Comparison of ENCODE assay signal across 18 cellular contexts in the genomic region with DNA sequence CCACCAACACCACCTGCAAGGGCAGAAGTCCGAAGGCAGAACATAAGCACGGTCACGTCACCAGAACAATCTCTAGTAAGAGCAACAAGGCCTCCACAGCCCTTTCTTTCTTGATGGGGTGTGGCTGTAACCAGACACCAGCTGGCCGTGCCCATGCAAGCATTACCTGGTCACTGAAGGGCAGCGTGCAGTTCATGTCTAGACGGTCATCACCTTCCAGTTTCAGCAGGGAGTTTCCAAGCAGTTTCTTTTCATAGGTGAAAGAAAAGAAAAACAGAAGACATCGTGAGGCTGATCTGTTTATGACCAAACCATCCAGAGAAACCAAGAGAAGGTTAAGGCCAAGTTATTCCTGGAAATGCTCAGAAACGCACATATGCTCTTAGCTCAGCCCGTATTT. TPM values are rescaled to one million over a fixed set of nuclear protein-coding genes. Genes with fewer than 3 reads are reported as not detected.
DNase-seq lines count a peak whose midpoint lies in the region; ATAC-seq, FAIRE-seq and TF ChIP-seq lines count a peak whose summit lies in the region.
"Had no signal": no experiment of that assay in that cellular context is flagged by ENCODE, and none has a peak within 500 bp of the region (broad histone marks: within the 10 kb centered on the region; RNA-seq: fewer than 3 reads in every experiment).

No MANE protein-coding gene starts in this region.

- peak overlapping the region in 1 of 2 donors; percentile 65 for H3K9ac ChIP-seq in kidney (ENCODE audit: low read length in 2 of 2)

- POLR2A ChIA-PET in RWPE1 (lab: Yijun Ruan, JAX; ENCODE audit: low non-redundant PET), result no interaction called here

- CTCF ChIA-PET in RWPE1 (lab: Yijun Ruan, JAX), result interaction anchor here (1.0 kb wide), 1 partner anchor 15 kb away, joined by 3 read pairs; no protein-coding TSS in a partner anchor

- intact Hi-C loops in kidney (cut with DNase I) (no loop called here), gastrocnemius medialis (cut with DNase I; ENCODE audit: low total_unique reads) (no loop called here)

- H3K27ac ChIP-seq in RWPE1, result peak overlapping the region; percentile 23; the same call in 1 of the 2 replicates
- peak overlapping the region; percentile 90 to 97 for H3K27ac ChIP-seq in kidney (ENCODE audit: low read depth in 2 of 2, low read length in 2 of 2)
- H3K27ac ChIP-seq in gastrocnemius medialis, result no peak overlapping the region
- H3K27ac ChIP-seq in effector memory CD4-positive, alpha-beta T cell (ENCODE audit: insufficient read depth, low read length, poor library complexity, severe bottlenecking), result no peak overlapping the region
- H3K27ac ChIP-seq: pancreas, tibial nerve had no signal

- no peak for TF ChIP-seq CTCF in RWPE1 (conservative IDR thresholded peaks at IDR 0.05; ENCODE audit: low read depth)
- no peak for TF ChIP-seq CTCF in kidney (IDR thresholded peaks at IDR 0.05; ENCODE audit: borderline replicate concordance, extremely low read depth, insufficient read depth)
- no peak for TF ChIP-seq CTCF in gastrocnemius medialis (IDR thresholded peaks at IDR 0.05 in 4 of 5, conservative IDR thresholded peaks at IDR 0.05 in 1 of 5)

- ATAC-seq in gastrocnemius medialis, result peak; percentile 65 to 86
- ATAC-seq: GM23338, Right ventricle myocardium inferior had no signal

- H3K9me3 ChIP-seq in kidney (ENCODE audit: control insufficient read depth in 1 of 2, low read length in 2 of 2) (peaks cover 0 to 4% of the 10 kb centered on the region in 2 donors), gastrocnemius medialis (no peaks in the 10 kb centered on the region)
- no peaks in the 10 kb centered on the region for H3K9me3 ChIP-seq in effector memory CD4-positive, alpha-beta T cell (ENCODE audit: control insufficient read depth, low read length)
- H3K9me3 ChIP-seq: Caco-2, pancreas, tibial nerve had no signal

- FAIRE-seq in kidney (lab: Jason Lieb, UNC), result peak; percentile 38
- FAIRE-seq: pancreas had no signal

- H3K4me1 ChIP-seq in kidney (ENCODE audit: control insufficient read depth in 1 of 2, insufficient read depth in 1 of 2, low read depth in 1 of 2, low read length in 2 of 2) (peaks cover 24 to 51% of the 10 kb centered on the region in 2 donors), gastrocnemius medialis (peaks cover 17 to 20% of the 10 kb centered on the region in 2 donors)
- no peaks in the 10 kb centered on the region for H3K4me1 ChIP-seq in effector memory CD4-positive, alpha-beta T cell (ENCODE audit: control insufficient read depth, insufficient read depth, low read length, poor library complexity, severe bottlenecking)
- H3K4me1 ChIP-seq: Caco-2, pancreas, tibial nerve had no signal

- DNase-seq in NCI-H2029 (lab: John Stamatoyannopoulos, UW) (peak; percentile 82), RWPE1 (ENCODE audit: low spot score) (peak; percentile 27), kidney (peak; percentile 92), gastrocnemius medialis (peak; percentile 35 to 59), GM19238 (ENCODE audit: insufficient read length, low spot score) (no peak), KBM-7 (no peak)
- DNase-seq in effector memory CD4-positive, alpha-beta T cell, result no peak
- no peak for DNase-seq in activated CD4-positive, alpha-beta T cell treated with anti-CD3 and anti-CD28 coated beads for 48 hours
- DNase-seq: activated CD4-positive, alpha-beta memory T cell treated with anti-CD3 and anti-CD28 coated beads, Interleukin-2, amount 10 ng/mL, durations not matched to agents 7 days and 5 days; activated naive CD8-positive, alpha-beta T cell treated with anti-CD3 and anti-CD28 coated beads for 36 hours; activated T-cell treated with anti-CD3 and anti-CD28 coated beads, Interleukin-2, amount 50 U/mL, for 48 hours; Caco-2; IMR-90; NCI-H2171; pancreas had no signal

- in situ Hi-C loops in gastrocnemius medialis (cut with MboI; ENCODE audit: low sequenced_read_pairs in 4 of 4), result no loop called here
- in situ Hi-C loops in KBM-7 (cut with MboI; ENCODE audit: low pct_unique_long_range_greater_than_20kb, low sequenced_read_pairs), result no loop called here

- H3K36me3 ChIP-seq in kidney (ENCODE audit: control insufficient read depth in 1 of 2, insufficient read depth in 2 of 2, low read length in 2 of 2) (peaks cover 0 to 17% of the 10 kb centered on the region in 2 donors), gastrocnemius medialis (no peaks in the 10 kb centered on the region)
- H3K36me3 ChIP-seq in effector memory CD4-positive, alpha-beta T cell (ENCODE audit: control insufficient read depth, insufficient read depth, low read length), result no peaks in the 10 kb centered on the region
- H3K36me3 ChIP-seq: pancreas had no signal

- H3K27me3 ChIP-seq in gastrocnemius medialis, result no peaks in the 10 kb centered on the region
- H3K27me3 ChIP-seq in effector memory CD4-positive, alpha-beta T cell (replicated peaks; ENCODE audit: control insufficient read depth, insufficient read depth, low read length, poor library complexity, severe bottlenecking), result no peaks in the 10 kb centered on the region
- H3K27me3 ChIP-seq: pancreas, tibial nerve had no signal

- peak overlapping the region in 1 of 2 donors; percentile 19 for H3K4me3 ChIP-seq in kidney (ENCODE audit: low read length in 2 of 2)
- H3K4me3 ChIP-seq in gastrocnemius medialis, result no peak overlapping the region
- no peak overlapping the region for H3K4me3 ChIP-seq in effector memory CD4-positive, alpha-beta T cell (ENCODE audit: insufficient read depth, low read depth, low read length, poor library complexity, severe bottlenecking)
- H3K4me3 ChIP-seq: GM23338, pancreas, tibial nerve had no signal

- no peak for TF ChIP-seq POLR2A in gastrocnemius medialis (IDR thresholded peaks at IDR 0.05)

RNA-seq across cellular contexts. Expression of a gene that starts 42.4 kb away (rescaled TPM):
- total RNA-seq in kidney (165 TPM), gastrocnemius medialis (10 to 100 TPM in 3 of 4 donors, 1 to 10 TPM in 1; 7.1 to 21.0 (median 17.6) TPM)
- 79.9 TPM for polyA plus RNA-seq in kidney (ENCODE audit: insufficient read depth, low read depth, low replicate concordance)

Comparison
In these comparisons a context has a peak if more than half of its experiments do, and no peak if none do; other contexts are left out.
1. DNase-seq: peak in NCI-H2029 (single experiment), RWPE1 (single experiment), kidney (single experiment) and gastrocnemius medialis (2 of 2); none in effector memory CD4-positive, alpha-beta T cell (0 of 3), activated CD4-positive, alpha-beta T cell treated with anti-CD3 and anti-CD28 coated beads for 48 hours (single experiment), GM19238 (single experiment) and KBM-7 (single experiment).
2. H3K27ac ChIP-seq: peak in RWPE1 (single experiment) and kidney (2 of 2); none in gastrocnemius medialis (0 of 4) and effector memory CD4-positive, alpha-beta T cell (single experiment).